26 cellular contexts compared by ENCODE assay signal in genomic region chr18:28715206-28715605, GRCh38.
"Had no signal": no experiment of that assay in that cellular context is flagged by ENCODE, and none has a peak within 500 bp of the region (broad histone marks: within the 10 kb centered on the region; RNA-seq: fewer than 3 reads in every experiment).

No MANE protein-coding gene starts in this region.

- H3K27me3 ChIP-seq: adrenal gland, breast epithelium had no signal

- H3K4me2 ChIP-seq: KMS-11 had no signal

- DNase-seq: activated CD4-positive, alpha-beta T cell treated with anti-CD3 and anti-CD28 coated beads for 36 hours; activated CD4-positive, CD25-positive, alpha-beta regulatory T cell; activated CD8-positive, alpha-beta memory T cell treated with anti-CD3 and anti-CD28 coated beads, Interleukin-2, amount 50 U/mL, for 4 hours; activated CD8-positive, alpha-beta T cell treated with anti-CD3 and anti-CD28 coated beads for 36 hours; activated gamma-delta T cell treated with Interleukin-2 at 50 U/mL for 16 hours; activated naive CD4-positive, alpha-beta T cell treated with anti-CD3 and anti-CD28 coated beads, Interleukin-2, amount 10 ng/mL, durations not matched to agents 7 days and 5 days; activated naive CD8-positive, alpha-beta T cell treated with anti-CD3 and anti-CD28 coated beads for 36 hours; activated T-cell treated with anti-CD3 and anti-CD28 coated beads, Interleukin-2, amount 50 U/mL, for 72 hours; adrenal gland; aorta; caudate nucleus; NCI-H1092; NCI-H1417; NCI-H2029; NCI-H2107; NCI-H2171 treated with DMSO at 0.1 percent for 48 hours; NCI-H345; NCI-H510A; NCI-H526 treated with DMSO at 0.1 percent for 48 hours; NCI-H82; SIG-M5; T-helper 17 cell; T-helper 9 cell had no signal

- H3K4me3 ChIP-seq: adrenal gland, breast epithelium had no signal

- H3K9ac ChIP-seq: KMS-11 had no signal

- H3K4me1 ChIP-seq: adrenal gland, breast epithelium had no signal

- H3K9me3 ChIP-seq: adrenal gland, breast epithelium had no signal

- ATAC-seq: activated CD4-positive, alpha-beta T cell treated with anti-CD3 and anti-CD28 coated beads for 36 hours; activated CD8-positive, alpha-beta T cell treated with anti-CD3 and anti-CD28 coated beads for 36 hours; activated T-cell treated with anti-CD3 and anti-CD28 coated beads, Interleukin-2, amount 50 U/mL, for 72 hours; T-helper 17 cell had no signal

- H3K27ac ChIP-seq: adrenal gland, breast epithelium, KMS-11, VCaP had no signal

- H3K36me3 ChIP-seq: adrenal gland, breast epithelium had no signal
